In genomic region chr17:54967621-54968258, GRCh38 we compare ENCODE assay signal across 8 cellular contexts. TPM values are rescaled to one million over a fixed set of nuclear protein-coding genes. Genes with fewer than 3 reads are reported as not detected.
A peak's percentile ranks its signal among the peaks of the same experiment; 100 is the strongest.
DNase-seq lines count a peak whose midpoint lies in the region; ATAC-seq and TF ChIP-seq lines count a peak whose summit lies in the region.

No MANE protein-coding gene starts in this region.

- H3K36me3 ChIP-seq in BJ (ENCODE audit: control insufficient read depth, insufficient read depth, low read length): no peaks in the 10 kb centered on the region
- H3K36me3 ChIP-seq in urinary bladder (ENCODE audit: insufficient read depth): no peaks in the 10 kb centered on the region

- H3K27ac ChIP-seq in urinary bladder (ENCODE audit: low read depth): no peak overlapping the region

- H3K27me3 Mint-ChIP-seq in central memory CD8-positive, alpha-beta T cell: no peaks in the 10 kb centered on the region

- TF ChIP-seq CTCF in BJ (IDR thresholded peaks at IDR 0.05; ENCODE audit: insufficient read depth, low read depth, low read length) (peak; percentile 64), lower leg skin (IDR thresholded peaks at IDR 0.05) (no peak)

- WGBS in lower leg skin, 2 donors: 0% methylated on average over 20 to 21 of the region's 21 CpGs
- 1% methylated on average over 21 of the region's 21 CpGs for WGBS in urinary bladder

- H3K27me3 ChIP-seq in BJ (ENCODE audit: control insufficient read depth, insufficient read depth, low read length): no peaks in the 10 kb centered on the region

- H3K4me3 Mint-ChIP-seq in central memory CD8-positive, alpha-beta T cell: no peak overlapping the region

- POLR2A ChIA-PET in BJ (lab: Charles Lee): interaction anchor here (0.6 kb wide), 1 partner anchor 8 kb away, joined by 9 read pairs; no protein-coding TSS in a partner anchor

- CTCF ChIA-PET in BJ (lab: Yijun Ruan, JAX): interaction anchor here (0.6 kb wide), 1 partner anchor 212 kb away, joined by 4 read pairs; no protein-coding TSS in a partner anchor

- peaks cover 18% of the 10 kb centered on the region for H3K36me3 Mint-ChIP-seq in central memory CD8-positive, alpha-beta T cell (ENCODE audit: insufficient read depth)

- intact Hi-C loops in lower leg skin (cut with DNase I; ENCODE audit: low total_unique reads): no loop called here

- peak; percentile 36 for ATAC-seq in GM18519 (IDR thresholded peaks at IDR 0.05; ENCODE audit: low FRiP score, unreplicated experiment)
- peak; percentile 38 for ATAC-seq in HG02943 (IDR thresholded peaks at IDR 0.05; ENCODE audit: low read depth, unreplicated experiment)
- ATAC-seq in central memory CD8-positive, alpha-beta T cell (replicated peaks; ENCODE audit: extremely low read depth, poor library complexity, severe bottlenecking): peak; percentile 37

- peak overlapping the region; percentile 92 for H3K4me3 ChIP-seq in BJ (ENCODE audit: low read depth, low read length)
- peak overlapping the region; percentile 87 for H3K4me3 ChIP-seq in lower leg skin (ENCODE audit: low read depth, poor library complexity, severe bottlenecking)
- peak overlapping the region; percentile 87 for H3K4me3 ChIP-seq in urinary bladder (ENCODE audit: low read depth, low read length)

- H3K4me1 ChIP-seq in urinary bladder (ENCODE audit: insufficient read depth): no peaks in the 10 kb centered on the region

- H3K4me1 Mint-ChIP-seq in central memory CD8-positive, alpha-beta T cell: peaks cover 22% of the 10 kb centered on the region

- no peak for TF ChIP-seq POLR2A in lower leg skin (IDR thresholded peaks at IDR 0.05)

- H3K9me3 Mint-ChIP-seq in central memory CD8-positive, alpha-beta T cell: no peaks in the 10 kb centered on the region

- no peak overlapping the region for H3K27ac Mint-ChIP-seq in central memory CD8-positive, alpha-beta T cell (ENCODE audit: low read depth)

- DNase-seq in BJ (ENCODE audit: low read depth) (no peak), NCI-H526 treated with DMSO at 0.1 percent for 48 hours (lab: John Stamatoyannopoulos, UW) (peak; percentile 64), lower leg skin (ENCODE audit: low spot score in 2 of 2) (no peak), occipital lobe (lab: John Stamatoyannopoulos, UW) (no peak)
- no peak for DNase-seq in central memory CD8-positive, alpha-beta T cell (ENCODE audit: low spot score in 2 of 2)

RNA-seq across cellular contexts. Expression of gene COX11, which starts 0.7 kb away (rescaled TPM):
- polyA plus RNA-seq in BJ (2011; rRNA removed) (32.0 and 33.3 TPM in 2 replicates), urinary bladder (70.1 TPM)
- polyA minus RNA-seq in BJ (2011; rRNA and poly(A)+ RNA removed): 16.1 and 17.7 TPM in 2 replicates
- total RNA-seq in lower leg skin (10 to 100 TPM; 30.8 to 61.4 (median 42.3) TPM), urinary bladder (62.1 TPM), occipital lobe (60.5 TPM)

RNA-seq across cellular contexts. Expression of gene STXBP4, which starts 0.8 kb away (rescaled TPM):
- polyA plus RNA-seq in BJ (2011; rRNA removed) (1.8 and 3.8 TPM in 2 replicates), urinary bladder (4.5 TPM)
- polyA minus RNA-seq in BJ (2011; rRNA and poly(A)+ RNA removed): 2.6 and 3.0 TPM in 2 replicates
- total RNA-seq in lower leg skin (10 to 100 TPM in 1 of 4 donors, 1 to 10 TPM in 3; 2.8 to 10.3 (median 5.6) TPM), urinary bladder (45.4 TPM), occipital lobe (25.7 TPM)
